ENCODE assay signal across 9 cellular contexts in genomic region chr7:143490719-143491306, GRCh38. TPM values are rescaled to one million over a fixed set of nuclear protein-coding genes. Genes with fewer than 3 reads are reported as not detected.
DNase-seq lines count a peak whose midpoint lies in the region; ATAC-seq and TF ChIP-seq lines count a peak whose summit lies in the region.
"Had no signal": no experiment of that assay in that cellular context is flagged by ENCODE, and none has a peak within 500 bp of the region (broad histone marks: within the 10 kb centered on the region; RNA-seq: fewer than 3 reads in every experiment).

No MANE protein-coding gene starts in this region.

- H3K27me3 ChIP-seq in RWPE2 (ENCODE audit: insufficient read depth, poor library complexity, severe bottlenecking) = no peaks in the 10 kb centered on the region
- H3K27me3 ChIP-seq in tibial nerve = no peaks in the 10 kb centered on the region

- no peak overlapping the region for H3K4me3 Mint-ChIP-seq in activated naive CD8-positive, alpha-beta T cell treated with anti-CD3 and anti-CD28 coated beads, Interleukin-2, amount 10 ng/mL, durations not matched to agents 7 days and 5 days
- no peak overlapping the region for H3K4me3 Mint-ChIP-seq in activated naive CD8-positive, alpha-beta T cell treated with anti-CD3 and anti-CD28 coated beads, Interleukin-2, amount 50 U/mL, for 24 hours

- H3K4me3 ChIP-seq in RWPE2 (ENCODE audit: severe bottlenecking) (no peak overlapping the region), foreskin fibroblast (ENCODE audit: low read depth in 1 of 2, low read length in 2 of 2) (no peak overlapping the region), tibial nerve (no peak overlapping the region)

- H3K36me3 ChIP-seq in RWPE2 (ENCODE audit: low read depth) (no peaks in the 10 kb centered on the region), tibial nerve (no peaks in the 10 kb centered on the region)

- no peaks in the 10 kb centered on the region for H3K4me1 ChIP-seq in RWPE2 (ENCODE audit: insufficient read depth, poor library complexity, severe bottlenecking)
- no peaks in the 10 kb centered on the region for H3K4me1 ChIP-seq in tibial nerve

- WGBS in tibial nerve, 2 donors = 88 to 100% methylated on average over 1 of the region's 1 CpG

- no peak for TF ChIP-seq POLR2A in tibial nerve (IDR thresholded peaks at IDR 0.05)

- POLR2A ChIA-PET in activated naive CD8-positive, alpha-beta T cell treated with anti-CD3 and anti-CD28 coated beads, Interleukin-2, amount 10 ng/mL, durations not matched to agents 7 days and 5 days (lab: Charles Lee) = no interaction called here

- H3K27ac ChIP-seq in RWPE2 (ENCODE audit: poor library complexity, severe bottlenecking) = no peak overlapping the region
- H3K27ac ChIP-seq in tibial nerve = no peak overlapping the region

- TF ChIP-seq CTCF in RWPE2 (IDR thresholded peaks at IDR 0.05; ENCODE audit: poor library complexity, severe bottlenecking) (peak; percentile 64), foreskin fibroblast (IDR thresholded peaks at IDR 0.05; ENCODE audit: low read depth, low read length) (peak; percentile 78), tibial nerve (IDR thresholded peaks at IDR 0.05) (peak; percentile 21 to 48 (median 28))

- no peak overlapping the region for H3K27ac Mint-ChIP-seq in activated naive CD8-positive, alpha-beta T cell treated with anti-CD3 and anti-CD28 coated beads, Interleukin-2, amount 10 ng/mL, durations not matched to agents 7 days and 5 days
- no peak overlapping the region for H3K27ac Mint-ChIP-seq in activated naive CD8-positive, alpha-beta T cell treated with anti-CD3 and anti-CD28 coated beads, Interleukin-2, amount 50 U/mL, for 24 hours

- DNase-seq in activated naive CD8-positive, alpha-beta T cell treated with anti-CD3 and anti-CD28 coated beads, Interleukin-2, amount 10 ng/mL, durations not matched to agents 7 days and 5 days = no peak
- DNase-seq in activated naive CD8-positive, alpha-beta T cell treated with anti-CD3 and anti-CD28 coated beads, Interleukin-2, amount 50 U/mL, for 24 hours = no peak
- no peak for DNase-seq in RWPE2 (ENCODE audit: low spot score)
- DNase-seq in foreskin fibroblast = peak in 1 of 2 donors; percentile 52
- peak in 1 of 2 donors; percentile 43 for DNase-seq in tibial nerve (ENCODE audit: low spot score in 2 of 2)
- DNase-seq in mesenteric fat pad (ENCODE audit: low spot score) = no peak
- DNase-seq in NCI-H2081 (lab: John Stamatoyannopoulos, UW) = no peak
- DNase-seq: effector CD4-positive, alpha-beta T cell had no signal

- TF ChIP-seq EP300 in tibial nerve (IDR thresholded peaks at IDR 0.05) = no peak

- no peaks in the 10 kb centered on the region for H3K27me3 Mint-ChIP-seq in activated naive CD8-positive, alpha-beta T cell treated with anti-CD3 and anti-CD28 coated beads, Interleukin-2, amount 10 ng/mL, durations not matched to agents 7 days and 5 days
- no peaks in the 10 kb centered on the region for H3K27me3 Mint-ChIP-seq in activated naive CD8-positive, alpha-beta T cell treated with anti-CD3 and anti-CD28 coated beads, Interleukin-2, amount 50 U/mL, for 24 hours

- H3K9me3 ChIP-seq in RWPE2 (ENCODE audit: severe bottlenecking) = no peaks in the 10 kb centered on the region
- no peaks in the 10 kb centered on the region for H3K9me3 ChIP-seq in tibial nerve

- peaks cover 2% of the 10 kb centered on the region for H3K9me3 Mint-ChIP-seq in activated naive CD8-positive, alpha-beta T cell treated with anti-CD3 and anti-CD28 coated beads, Interleukin-2, amount 10 ng/mL, durations not matched to agents 7 days and 5 days
- H3K9me3 Mint-ChIP-seq in activated naive CD8-positive, alpha-beta T cell treated with anti-CD3 and anti-CD28 coated beads, Interleukin-2, amount 50 U/mL, for 24 hours = no peaks in the 10 kb centered on the region

- peak; percentile 58 for ATAC-seq in activated naive CD8-positive, alpha-beta T cell treated with anti-CD3 and anti-CD28 coated beads, Interleukin-2, amount 10 ng/mL, durations not matched to agents 7 days and 5 days (ENCODE audit: low read depth)
- ATAC-seq in activated naive CD8-positive, alpha-beta T cell treated with anti-CD3 and anti-CD28 coated beads, Interleukin-2, amount 50 U/mL, for 24 hours = no peak
- ATAC-seq in RWPE2 (ENCODE audit: low read depth) (peak; percentile 56), GM19467 (IDR thresholded peaks at IDR 0.05; ENCODE audit: unreplicated experiment) (no peak)

- H3K4me1 Mint-ChIP-seq in activated naive CD8-positive, alpha-beta T cell treated with anti-CD3 and anti-CD28 coated beads, Interleukin-2, amount 10 ng/mL, durations not matched to agents 7 days and 5 days = peaks cover 15% of the 10 kb centered on the region
- H3K4me1 Mint-ChIP-seq in activated naive CD8-positive, alpha-beta T cell treated with anti-CD3 and anti-CD28 coated beads, Interleukin-2, amount 50 U/mL, for 24 hours = peaks cover 30% of the 10 kb centered on the region

- peaks cover 3% of the 10 kb centered on the region for H3K36me3 Mint-ChIP-seq in activated naive CD8-positive, alpha-beta T cell treated with anti-CD3 and anti-CD28 coated beads, Interleukin-2, amount 10 ng/mL, durations not matched to agents 7 days and 5 days
- H3K36me3 Mint-ChIP-seq in activated naive CD8-positive, alpha-beta T cell treated with anti-CD3 and anti-CD28 coated beads, Interleukin-2, amount 50 U/mL, for 24 hours (ENCODE audit: low read depth) = no peaks in the 10 kb centered on the region

RNA-seq across cellular contexts. Expression of gene TAS2R41, which starts 13.1 kb away (rescaled TPM):
- total RNA-seq in activated naive CD8-positive, alpha-beta T cell treated with anti-CD3 and anti-CD28 coated beads, Interleukin-2, amount 10 ng/mL, durations not matched to agents 7 days and 5 days = not detected
- total RNA-seq in tibial nerve (not detected), mesenteric fat pad (not detected)

RNA-seq across cellular contexts. Expression of gene TAS2R60, which starts 47.6 kb away (rescaled TPM):
- total RNA-seq in activated naive CD8-positive, alpha-beta T cell treated with anti-CD3 and anti-CD28 coated beads, Interleukin-2, amount 10 ng/mL, durations not matched to agents 7 days and 5 days = under 1 TPM in 1 of 2 experiments, not detected in 1; 0.65 TPM
- not detected for total RNA-seq in tibial nerve
- total RNA-seq in mesenteric fat pad = 0.35 TPM

Comparison
In these comparisons a context has a peak if more than half of its experiments do, and no peak if none do; other contexts are left out.
1. ATAC-seq: peak in activated naive CD8-positive, alpha-beta T cell treated with anti-CD3 and anti-CD28 coated beads, Interleukin-2, amount 10 ng/mL, durations not matched to agents 7 days and 5 days (single experiment) and RWPE2 (single experiment); none in activated naive CD8-positive, alpha-beta T cell treated with anti-CD3 and anti-CD28 coated beads, Interleukin-2, amount 50 U/mL, for 24 hours (single experiment) and GM19467 (single experiment).
2. CTCF ChIP-seq: peak in every context shown above with its lines; median percentile 78 in foreskin fibroblast; 64 in RWPE2; 28 in tibial nerve.